In the genomic region with DNA sequence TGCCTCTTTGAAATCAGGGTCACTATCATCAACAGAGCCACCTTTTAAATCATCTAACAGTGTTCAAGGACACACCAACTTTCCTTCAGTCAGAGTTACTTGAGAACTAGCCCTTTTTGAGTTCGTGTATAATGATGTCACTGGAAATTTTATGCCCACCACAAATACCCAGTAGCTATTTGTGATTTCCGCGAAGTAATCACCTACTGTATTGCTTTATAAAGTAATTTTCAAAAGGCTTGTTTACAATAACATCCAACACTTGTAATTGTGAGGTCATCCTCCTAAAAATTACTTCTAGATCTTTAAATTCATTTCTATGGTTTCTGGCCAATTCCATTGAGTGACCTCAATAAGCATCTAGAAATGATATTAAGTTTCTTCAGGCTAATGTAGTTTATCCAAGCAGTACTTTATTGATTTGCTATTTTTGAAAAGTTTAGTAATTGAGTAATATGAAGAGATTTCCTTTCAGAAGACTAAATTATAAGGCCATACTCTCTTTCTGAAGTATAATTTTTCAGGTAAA, we compare ENCODE assay signal across 31 cellular contexts.
"Had no signal": no experiment of that assay in that cellular context is flagged by ENCODE, and none has a peak within 500 bp of the region (broad histone marks: within the 10 kb centered on the region; RNA-seq: fewer than 3 reads in every experiment).

No MANE protein-coding gene starts in this region.

- H3K27ac Mint-ChIP-seq: activated CD4-positive, alpha-beta memory T cell treated with anti-CD3 and anti-CD28 coated beads, Interleukin-2, amount 10 ng/mL, durations not matched to agents 7 days and 5 days; activated CD8-positive, alpha-beta memory T cell treated with anti-CD3 and anti-CD28 coated beads, Interleukin-2, amount 10 ng/mL, durations not matched to agents 7 days and 5 days; activated naive CD4-positive, alpha-beta T cell treated with anti-CD3 and anti-CD28 coated beads, Interleukin-2, amount 50 U/mL, for 24 hours; activated naive CD8-positive, alpha-beta T cell treated with anti-CD3 and anti-CD28 coated beads, Interleukin-2, amount 10 ng/mL, durations not matched to agents 7 days and 5 days; activated T-cell treated with anti-CD3 and anti-CD28 coated beads, Interleukin-2, amount 50 U/mL, for 72 hours; activated T-helper 17 cell treated with anti-CD3 and anti-CD28 coated beads, Interleukin-2, amount 50 U/mL, for 72 hours; T-cell had no signal

- H3K27ac ChIP-seq: ascending aorta, cardiac muscle cell, Peyer's patch, WERI-Rb-1 had no signal

- H3K4me1 ChIP-seq: Peyer's patch had no signal

- H3K27me3 Mint-ChIP-seq: activated CD4-positive, alpha-beta memory T cell treated with anti-CD3 and anti-CD28 coated beads, Interleukin-2, amount 10 ng/mL, durations not matched to agents 7 days and 5 days; activated CD8-positive, alpha-beta memory T cell treated with anti-CD3 and anti-CD28 coated beads, Interleukin-2, amount 10 ng/mL, durations not matched to agents 7 days and 5 days; activated naive CD4-positive, alpha-beta T cell treated with anti-CD3 and anti-CD28 coated beads, Interleukin-2, amount 50 U/mL, for 24 hours; activated naive CD8-positive, alpha-beta T cell treated with anti-CD3 and anti-CD28 coated beads, Interleukin-2, amount 10 ng/mL, durations not matched to agents 7 days and 5 days; activated T-helper 17 cell treated with anti-CD3 and anti-CD28 coated beads, Interleukin-2, amount 50 U/mL, for 72 hours; central memory CD8-positive, alpha-beta T cell; T-cell had no signal

- DNase-seq: activated CD4-positive, alpha-beta memory T cell treated with anti-CD3 and anti-CD28 coated beads, Interleukin-2, amount 10 ng/mL, durations not matched to agents 7 days and 5 days; activated CD4-positive, alpha-beta T cell treated with anti-CD3 and anti-CD28 coated beads for 1 hour; activated CD4-positive, alpha-beta T cell treated with anti-CD3 and anti-CD28 coated beads for 48 hours; activated CD4-positive, CD25-positive, alpha-beta regulatory T cell; activated CD8-positive, alpha-beta memory T cell treated with anti-CD3 and anti-CD28 coated beads for 24 hours; activated CD8-positive, alpha-beta memory T cell treated with anti-CD3 and anti-CD28 coated beads, Interleukin-2, amount 10 ng/mL, durations not matched to agents 7 days and 5 days; activated CD8-positive, alpha-beta memory T cell treated with anti-CD3 and anti-CD28 coated beads, Interleukin-2, amount 50 U/mL, for 48 hours; activated effector memory CD4-positive, alpha-beta T cell treated with anti-CD3 and anti-CD28 coated beads, Interleukin-2, amount 50 U/mL, for 16 hours; activated naive CD4-positive, alpha-beta T cell treated with Interleukin-2 at 50 U/mL for 16 hours; activated naive CD8-positive, alpha-beta T cell treated with anti-CD3 and anti-CD28 coated beads, Interleukin-2, amount 10 ng/mL, durations not matched to agents 7 days and 5 days; activated T-cell treated with anti-CD3 and anti-CD28 coated beads, Interleukin-2, amount 50 U/mL, for 72 hours; amygdala; MM.1S; MV-4-11; NCI-H1092; NCI-H1436 treated with DMSO at 0.1 percent for 48 hours; NCI-H1694 treated with DMSO at 0.1 percent for 48 hours; NCI-H2029; NCI-H345; NCI-H524 treated with DMSO at 0.1 percent for 48 hours; Peyer's patch; Right ventricle myocardium superior; T-cell; T-helper 2 cell; T-helper 9 cell; WERI-Rb-1 had no signal

- H3K9me3 Mint-ChIP-seq: activated CD4-positive, alpha-beta memory T cell treated with anti-CD3 and anti-CD28 coated beads, Interleukin-2, amount 10 ng/mL, durations not matched to agents 7 days and 5 days; activated naive CD4-positive, alpha-beta T cell treated with anti-CD3 and anti-CD28 coated beads, Interleukin-2, amount 50 U/mL, for 24 hours; activated naive CD8-positive, alpha-beta T cell treated with anti-CD3 and anti-CD28 coated beads, Interleukin-2, amount 10 ng/mL, durations not matched to agents 7 days and 5 days; activated T-cell treated with anti-CD3 and anti-CD28 coated beads, Interleukin-2, amount 50 U/mL, for 72 hours; activated T-helper 17 cell treated with anti-CD3 and anti-CD28 coated beads, Interleukin-2, amount 50 U/mL, for 72 hours; central memory CD8-positive, alpha-beta T cell; T-cell had no signal

- H3K9me3 ChIP-seq: ascending aorta, Peyer's patch had no signal

- H3K4me3 Mint-ChIP-seq: activated CD4-positive, alpha-beta memory T cell treated with anti-CD3 and anti-CD28 coated beads, Interleukin-2, amount 10 ng/mL, durations not matched to agents 7 days and 5 days; activated CD8-positive, alpha-beta memory T cell treated with anti-CD3 and anti-CD28 coated beads, Interleukin-2, amount 10 ng/mL, durations not matched to agents 7 days and 5 days; activated naive CD4-positive, alpha-beta T cell treated with anti-CD3 and anti-CD28 coated beads, Interleukin-2, amount 50 U/mL, for 24 hours; activated naive CD8-positive, alpha-beta T cell treated with anti-CD3 and anti-CD28 coated beads, Interleukin-2, amount 10 ng/mL, durations not matched to agents 7 days and 5 days; activated T-cell treated with anti-CD3 and anti-CD28 coated beads, Interleukin-2, amount 50 U/mL, for 72 hours; activated T-helper 17 cell treated with anti-CD3 and anti-CD28 coated beads, Interleukin-2, amount 50 U/mL, for 72 hours; central memory CD8-positive, alpha-beta T cell; T-cell had no signal

- H3K4me3 ChIP-seq: ascending aorta, cardiac muscle cell, Peyer's patch had no signal

- ATAC-seq: activated CD8-positive, alpha-beta memory T cell treated with anti-CD3 and anti-CD28 coated beads, Interleukin-2, amount 10 ng/mL, durations not matched to agents 7 days and 5 days; activated T-cell treated with anti-CD3 and anti-CD28 coated beads, Interleukin-2, amount 50 U/mL, for 72 hours; activated T-helper 17 cell treated with anti-CD3 and anti-CD28 coated beads, Interleukin-2, amount 50 U/mL, for 72 hours; T-cell had no signal

- H3K36me3 ChIP-seq: ascending aorta, cardiac muscle cell, Peyer's patch, WERI-Rb-1 had no signal

- H3K4me1 Mint-ChIP-seq: activated CD4-positive, alpha-beta memory T cell treated with anti-CD3 and anti-CD28 coated beads, Interleukin-2, amount 10 ng/mL, durations not matched to agents 7 days and 5 days; activated CD8-positive, alpha-beta memory T cell treated with anti-CD3 and anti-CD28 coated beads, Interleukin-2, amount 10 ng/mL, durations not matched to agents 7 days and 5 days; activated naive CD8-positive, alpha-beta T cell treated with anti-CD3 and anti-CD28 coated beads, Interleukin-2, amount 10 ng/mL, durations not matched to agents 7 days and 5 days had no signal
